ENCODE assay signal across 12 cellular contexts in the genomic region with DNA sequence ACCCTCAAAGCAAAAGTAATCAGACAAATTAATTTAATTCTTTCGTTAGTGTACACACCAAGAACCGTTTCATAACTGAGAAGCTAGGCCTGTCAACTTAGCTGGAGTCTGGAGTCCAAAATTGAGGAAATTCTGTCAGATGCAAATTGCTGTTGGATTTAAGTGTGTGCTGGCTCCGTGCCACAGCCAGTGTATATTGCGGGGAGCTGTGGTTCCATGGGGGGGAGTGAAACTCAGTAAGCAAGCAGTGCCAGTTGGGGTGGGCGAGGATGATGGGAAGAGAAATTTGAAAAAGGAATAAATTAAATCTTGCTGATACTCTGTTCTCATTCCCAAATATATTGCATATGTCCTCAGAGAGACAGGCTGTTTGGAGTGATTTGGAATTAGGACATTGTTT. TPM values are rescaled to one million over a fixed set of nuclear protein-coding genes. Genes with fewer than 3 reads are reported as not detected.
DNase-seq lines count a peak whose midpoint lies in the region; ATAC-seq and TF ChIP-seq lines count a peak whose summit lies in the region.
"Had no signal": no experiment of that assay in that cellular context is flagged by ENCODE, and none has a peak within 500 bp of the region (broad histone marks: within the 10 kb centered on the region; RNA-seq: fewer than 3 reads in every experiment).

No MANE protein-coding gene starts in this region.

- no TSS peak for BruUV-seq in OCI-LY7 (replicated peaks; lab: Mats Ljungman, UMichigan)

- no peaks in the 10 kb centered on the region for H3K27me3 Mint-ChIP-seq in activated T-cell treated with anti-CD3 and anti-CD28 coated beads, Interleukin-2, amount 50 U/mL, for 4 hours (ENCODE audit: low read depth)

- TF ChIP-seq CTCF in OCI-LY7 (conservative IDR thresholded peaks at IDR 0.05; ENCODE audit: low read length), result no peak

- peaks cover 72% of the 10 kb centered on the region for H3K4me1 ChIP-seq in OCI-LY7 (ENCODE audit: insufficient read depth, low read length, poor library complexity, severe bottlenecking)
- peaks cover 71% of the 10 kb centered on the region for H3K4me1 ChIP-seq in effector memory CD4-positive, alpha-beta T cell (ENCODE audit: control insufficient read depth, insufficient read depth, low read length, poor library complexity, severe bottlenecking)

- H3K27ac ChIP-seq in OCI-LY7 (ENCODE audit: low read depth, low read length, poor library complexity, severe bottlenecking), result peak overlapping the region; percentile 92
- peak overlapping the region; percentile 99 for H3K27ac ChIP-seq in effector memory CD4-positive, alpha-beta T cell (ENCODE audit: insufficient read depth, low read length, poor library complexity, severe bottlenecking)
- H3K27ac ChIP-seq: SK-N-MC had no signal

- peak overlapping the region; percentile 90 for H3K4me3 ChIP-seq in OCI-LY7 (ENCODE audit: low read depth, low read length, poor library complexity, severe bottlenecking)
- H3K4me3 ChIP-seq in effector memory CD4-positive, alpha-beta T cell (ENCODE audit: insufficient read depth, low read depth, low read length, poor library complexity, severe bottlenecking), result peak overlapping the region; percentile 99
- H3K4me3 ChIP-seq: colonic mucosa, SK-N-MC had no signal

- H3K27me3 ChIP-seq in effector memory CD4-positive, alpha-beta T cell (replicated peaks; ENCODE audit: control insufficient read depth, insufficient read depth, low read length, poor library complexity, severe bottlenecking), result no peaks in the 10 kb centered on the region
- H3K27me3 ChIP-seq: colonic mucosa had no signal

- POLR2A ChIA-PET in OCI-LY7 (lab: Charles Lee), result interaction anchor here (0.7 to 8.8 kb wide), 5 partner anchors 7 to 23 kb away, joined by 3 to 143 read pairs (median 4); no protein-coding TSS in a partner anchor

- peak overlapping the region; percentile 97 for H3K4me3 Mint-ChIP-seq in activated T-cell treated with anti-CD3 and anti-CD28 coated beads, Interleukin-2, amount 50 U/mL, for 4 hours
- H3K4me3 Mint-ChIP-seq in stimulated activated effector memory CD8-positive, alpha-beta T cell treated with anti-CD3 and anti-CD28 coated beads, Interleukin-12 subunit alpha, Interleukin-12 subunit beta, amount 100 ng/mL, for 72 hours, result peak overlapping the region; percentile 91

- peaks cover 74% of the 10 kb centered on the region for H3K4me1 Mint-ChIP-seq in activated T-cell treated with anti-CD3 and anti-CD28 coated beads, Interleukin-2, amount 50 U/mL, for 4 hours (ENCODE audit: low read depth)
- H3K4me1 Mint-ChIP-seq in stimulated activated effector memory CD8-positive, alpha-beta T cell treated with anti-CD3 and anti-CD28 coated beads, Interleukin-12 subunit alpha, Interleukin-12 subunit beta, amount 100 ng/mL, for 72 hours, result peaks cover 73% of the 10 kb centered on the region

- no peaks in the 10 kb centered on the region for H3K9me3 ChIP-seq in OCI-LY7 (ENCODE audit: low read length)
- H3K9me3 ChIP-seq in effector memory CD4-positive, alpha-beta T cell (ENCODE audit: control insufficient read depth, low read length), result no peaks in the 10 kb centered on the region
- H3K9me3 ChIP-seq: colonic mucosa had no signal

- H4K20me1 ChIP-seq in OCI-LY7 (ENCODE audit: insufficient read depth, low read length), result peaks cover 59% of the 10 kb centered on the region

- no peaks in the 10 kb centered on the region for H3K9me3 Mint-ChIP-seq in activated T-cell treated with anti-CD3 and anti-CD28 coated beads, Interleukin-2, amount 50 U/mL, for 4 hours
- no peaks in the 10 kb centered on the region for H3K9me3 Mint-ChIP-seq in stimulated activated effector memory CD8-positive, alpha-beta T cell treated with anti-CD3 and anti-CD28 coated beads, Interleukin-12 subunit alpha, Interleukin-12 subunit beta, amount 100 ng/mL, for 72 hours

- no peaks in the 10 kb centered on the region for H3K9me2 ChIP-seq in OCI-LY7 (ENCODE audit: insufficient read depth, low read length)

- CTCF ChIA-PET in OCI-LY7 (lab: Charles Lee; ENCODE audit: unreplicated experiment), result interaction anchor here (1.4 kb wide), 1 partner anchor 9 kb away, joined by 4 read pairs; no protein-coding TSS in a partner anchor

- H3K79me2 ChIP-seq in OCI-LY7 (ENCODE audit: insufficient read depth, low read depth, low read length), result peaks cover 93% of the 10 kb centered on the region

- H3K36me3 Mint-ChIP-seq in activated T-cell treated with anti-CD3 and anti-CD28 coated beads, Interleukin-2, amount 50 U/mL, for 4 hours (ENCODE audit: insufficient read depth), result peaks cover 42% of the 10 kb centered on the region
- peaks cover 100% of the 10 kb centered on the region for H3K36me3 Mint-ChIP-seq in stimulated activated effector memory CD8-positive, alpha-beta T cell treated with anti-CD3 and anti-CD28 coated beads, Interleukin-12 subunit alpha, Interleukin-12 subunit beta, amount 100 ng/mL, for 72 hours

- ATAC-seq in activated T-cell treated with anti-CD3 and anti-CD28 coated beads, Interleukin-2, amount 50 U/mL, for 4 hours, result no peak
- no peak for ATAC-seq in stimulated activated effector memory CD8-positive, alpha-beta T cell treated with anti-CD3 and anti-CD28 coated beads, Interleukin-12 subunit alpha, Interleukin-12 subunit beta, amount 100 ng/mL, for 72 hours
- ATAC-seq in GM19395 (IDR thresholded peaks at IDR 0.05; ENCODE audit: unreplicated experiment), result no peak

- H2AFZ ChIP-seq in OCI-LY7 (ENCODE audit: low read length), result no peak overlapping the region

- intact Hi-C loops in OCI-LY7 (cut with micrococcal nuclease; ENCODE audit: unreplicated experiment), result no loop called here

- peak overlapping the region; percentile 96 for H3K27ac Mint-ChIP-seq in stimulated activated effector memory CD8-positive, alpha-beta T cell treated with anti-CD3 and anti-CD28 coated beads, Interleukin-12 subunit alpha, Interleukin-12 subunit beta, amount 100 ng/mL, for 72 hours

- H3K4me2 ChIP-seq in OCI-LY7 (ENCODE audit: low read length), result peak overlapping the region; percentile 91

- no peak for DNase-seq in activated T-cell treated with anti-CD3 and anti-CD28 coated beads, Interleukin-2, amount 50 U/mL, for 4 hours
- no peak for DNase-seq in activated T-cell treated with anti-CD3 and anti-CD28 coated beads, Interleukin-2, amount 50 U/mL, for 48 hours
- no peak for DNase-seq in OCI-LY7 (ENCODE audit: low spot score)
- no peak for DNase-seq in effector memory CD4-positive, alpha-beta T cell
- no peak for DNase-seq in stimulated activated effector memory CD8-positive, alpha-beta T cell treated with anti-CD3 and anti-CD28 coated beads, Interleukin-12 subunit alpha, Interleukin-12 subunit beta, amount 100 ng/mL, for 72 hours (ENCODE audit: low spot score in 2 of 2)
- no peak for DNase-seq in SW 1271 (lab: John Stamatoyannopoulos, UW)
- no peak for DNase-seq in stimulated activated CD4-positive, alpha-beta T cell treated with anti-CD3 and anti-CD28 coated beads, Interleukin-4, amount 100 ng/mL, for 4 hours
- DNase-seq: colonic mucosa, midbrain, NCI-H2081 treated with DMSO at 0.1 percent for 48 hours had no signal

- peaks cover 74% of the 10 kb centered on the region for H3K36me3 ChIP-seq in OCI-LY7 (ENCODE audit: insufficient read depth, low read length)
- peaks cover 17% of the 10 kb centered on the region for H3K36me3 ChIP-seq in effector memory CD4-positive, alpha-beta T cell (ENCODE audit: control insufficient read depth, insufficient read depth, low read length)
- H3K36me3 ChIP-seq: colonic mucosa had no signal

RNA-seq across cellular contexts. Expression of gene ARPC2, which starts 4.0 kb away (rescaled TPM):
- total RNA-seq in activated T-cell treated with anti-CD3 and anti-CD28 coated beads, Interleukin-2, amount 50 U/mL, for 4 hours, result 100 to 1,000 TPM; 381 to 396 (median 382) TPM
- 257 and 264 TPM in 2 replicates for total RNA-seq in OCI-LY7 (2014; rRNA removed; shearing (Covaris generic))
- 512 and 545 TPM in 2 replicates for total RNA-seq in OCI-LY7 (2022)

RNA-seq across cellular contexts. Expression of gene GPBAR1, which starts 39.8 kb away (rescaled TPM):
- total RNA-seq in activated T-cell treated with anti-CD3 and anti-CD28 coated beads, Interleukin-2, amount 50 U/mL, for 4 hours, result under 1 TPM; 0.66 to 0.69 (median 0.68) TPM
- total RNA-seq in OCI-LY7 (2014; rRNA removed; shearing (Covaris generic)), result 0.22 TPM in 1 of 2 replicates, not detected in the other
- total RNA-seq in OCI-LY7 (2022), result 0.40 and 0.44 TPM in 2 replicates

RNA-seq across cellular contexts. Expression of gene AAMP, which starts 48.9 kb away (rescaled TPM):
- 100 to 1,000 TPM; 128 to 142 (median 131) TPM for total RNA-seq in activated T-cell treated with anti-CD3 and anti-CD28 coated beads, Interleukin-2, amount 50 U/mL, for 4 hours
- 97.0 and 136 TPM in 2 replicates for total RNA-seq in OCI-LY7 (2014; rRNA removed; shearing (Covaris generic))
- total RNA-seq in OCI-LY7 (2022), result 59.7 and 68.7 TPM in 2 replicates

RNA-seq across cellular contexts. Expression of gene PNKD, which starts 49.3 kb away (rescaled TPM):
- 10 to 100 TPM; 14.7 to 19.1 (median 17.8) TPM for total RNA-seq in activated T-cell treated with anti-CD3 and anti-CD28 coated beads, Interleukin-2, amount 50 U/mL, for 4 hours
- 65.9 and 66.3 TPM in 2 replicates for total RNA-seq in OCI-LY7 (2014; rRNA removed; shearing (Covaris generic))
- total RNA-seq in OCI-LY7 (2022), result 62.2 and 74.5 TPM in 2 replicates

RNA-seq across cellular contexts. Expression of gene CXCR1, which starts 54.3 kb away (rescaled TPM):
- total RNA-seq in activated T-cell treated with anti-CD3 and anti-CD28 coated beads, Interleukin-2, amount 50 U/mL, for 4 hours, result not detected
- not detected in 2 replicates for total RNA-seq in OCI-LY7 (2014; rRNA removed; shearing (Covaris generic))
- not detected in 2 replicates for total RNA-seq in OCI-LY7 (2022)
